ENCODE assay signal across 8 cellular contexts in the genomic region with DNA sequence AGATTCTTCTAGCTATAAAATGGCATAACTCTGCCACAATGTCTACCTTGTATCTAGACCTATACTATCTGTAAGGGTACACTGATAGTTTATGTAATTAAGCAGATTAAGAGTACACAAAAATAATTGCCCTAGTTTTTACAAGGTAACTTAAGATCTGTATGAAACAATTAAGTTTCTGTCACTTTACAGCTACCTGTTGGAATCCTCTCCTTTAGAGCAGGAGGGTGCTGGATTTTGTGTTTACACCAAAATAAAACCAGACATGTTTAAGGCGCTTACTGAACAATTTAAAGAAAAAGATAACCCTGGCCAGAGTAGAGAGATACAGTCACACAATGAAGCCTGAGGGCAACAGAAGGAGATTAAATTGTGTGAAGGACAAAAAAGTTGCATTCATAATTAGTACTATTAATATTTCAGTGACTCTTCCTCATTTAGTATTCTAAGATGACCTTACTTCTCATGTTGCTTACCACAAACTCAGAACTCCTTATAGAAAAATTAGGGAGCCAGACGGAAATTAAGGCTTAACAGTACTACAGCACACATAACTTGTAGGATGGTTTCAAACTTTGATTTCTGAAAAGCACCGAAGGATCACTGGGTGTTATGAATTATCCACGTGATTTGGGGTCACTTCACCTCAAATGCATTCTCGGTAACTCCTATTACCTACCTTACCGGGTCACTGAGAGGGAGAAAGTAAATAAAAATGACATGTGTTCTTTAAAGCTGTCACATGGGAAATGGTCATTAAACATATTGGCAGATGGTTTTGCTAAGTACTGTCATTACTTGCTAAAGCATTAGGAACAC. TPM values are rescaled to one million over a fixed set of nuclear protein-coding genes. Genes with fewer than 3 reads are reported as not detected.
A peak's percentile ranks its signal among the peaks of the same experiment; 100 is the strongest.
DNase-seq lines count a peak whose midpoint lies in the region; ATAC-seq, FAIRE-seq and TF ChIP-seq lines count a peak whose summit lies in the region.

No MANE protein-coding gene starts in this region.

- no peak overlapping the region for H4K91ac ChIP-seq in H9 (ENCODE audit: insufficient read length, low read depth, low read length)
- no peak overlapping the region for H4K91ac ChIP-seq in neuronal stem cell (ENCODE audit: low read depth, low read length, poor library complexity)

- H3K79me2 ChIP-seq in H9 (ENCODE audit: insufficient read depth, low read length) = no peaks in the 10 kb centered on the region; the same call in 1 of the 2 replicates

- H3K36me3 Mint-ChIP-seq in H9 (ENCODE audit: insufficient read depth in 1 of 3, low read depth in 3 of 3) = peaks cover 12 to 31% (median 29%) of the 10 kb centered on the region in 3 experiments; a peak in 6 of 7 replicates

- H3K23ac ChIP-seq in H9 (ENCODE audit: insufficient read length, low read depth, low read length) = no peak overlapping the region
- no peak overlapping the region for H3K23ac ChIP-seq in neuronal stem cell (ENCODE audit: low read depth, low read length, poor library complexity)

- H3T11ph ChIP-seq in H9 (ENCODE audit: low read length) = no peak overlapping the region

- H3K9me3 Mint-ChIP-seq in H9 = no peaks in the 10 kb centered on the region

- no peak for TF ChIP-seq CTCF in H9 (conservative IDR thresholded peaks at IDR 0.05)

- peak; percentile 46 for ATAC-seq in GM18502 (IDR thresholded peaks at IDR 0.05; ENCODE audit: poor library complexity, unreplicated experiment)

- H3K27ac Mint-ChIP-seq in H9 = peak overlapping the region; percentile 62 to 99 (median 97); a peak in 5 of 7 replicates

- H3K27me3 Mint-ChIP-seq in H9 (ENCODE audit: low read depth) = no peaks in the 10 kb centered on the region

- H2BK20ac ChIP-seq in H9 (ENCODE audit: low read depth, low read length, poor library complexity, severe bottlenecking) = no peak overlapping the region

- no peaks in the 10 kb centered on the region for H3K27me3 ChIP-seq in H9 (ENCODE audit: insufficient read depth, low read length)
- no peaks in the 10 kb centered on the region for H3K27me3 ChIP-seq in effector memory CD4-positive, alpha-beta T cell (replicated peaks; ENCODE audit: control insufficient read depth, insufficient read depth, low read length, poor library complexity, severe bottlenecking)
- H3K27me3 ChIP-seq in neuronal stem cell (ENCODE audit: control insufficient read depth in 3 of 3, insufficient read depth in 3 of 3, low read depth in 1 of 3, low read length in 3 of 3) = no peaks in the 10 kb centered on the region

- H2BK5ac ChIP-seq in H9 (ENCODE audit: insufficient read length, low read length) = no peak overlapping the region
- no peak overlapping the region for H2BK5ac ChIP-seq in neuronal stem cell (ENCODE audit: low read length)

- peak overlapping the region; percentile 98 for H3K4me3 ChIP-seq in effector memory CD4-positive, alpha-beta T cell (ENCODE audit: insufficient read depth, low read depth, low read length, poor library complexity, severe bottlenecking)
- peak overlapping the region; percentile 66 to 90 for H3K4me3 ChIP-seq in neuronal stem cell (ENCODE audit: low read length in 2 of 2)

- H3K4me1 ChIP-seq in H9 (ENCODE audit: insufficient read depth, low read length) = peaks cover 2% of the 10 kb centered on the region; the same call in 1 of the 2 replicates
- peaks cover 25% of the 10 kb centered on the region for H3K4me1 ChIP-seq in effector memory CD4-positive, alpha-beta T cell (ENCODE audit: control insufficient read depth, insufficient read depth, low read length, poor library complexity, severe bottlenecking)
- H3K4me1 ChIP-seq in neuronal stem cell (ENCODE audit: control insufficient read depth in 2 of 2, insufficient read depth in 1 of 2, low read depth in 1 of 2, low read length in 2 of 2) = peaks cover 2 to 3% of the 10 kb centered on the region in 2 donors

- no peak overlapping the region for H2AFZ ChIP-seq in H9 (ENCODE audit: low read length)
- peak overlapping the region; percentile 93 for H2AFZ ChIP-seq in neuronal stem cell (ENCODE audit: low read length)

- no peaks in the 10 kb centered on the region for H3K9me3 ChIP-seq in H9 (ENCODE audit: control insufficient read depth, low read depth, low read length)
- H3K9me3 ChIP-seq in effector memory CD4-positive, alpha-beta T cell (ENCODE audit: control insufficient read depth, low read length) = no peaks in the 10 kb centered on the region
- no peaks in the 10 kb centered on the region for H3K9me3 ChIP-seq in neuronal stem cell (replicated peaks in 1 of 2; ENCODE audit: control insufficient read depth in 2 of 2, insufficient read depth in 1 of 2, low read depth in 1 of 2, low read length in 2 of 2)

- WGBS in H9 (ENCODE audit: extremely low coverage, insufficient read length, low lambda C conversion rate) = no CpG with 5 or more reads among the region's 6 CpGs
- no CpG with 5 or more reads among the region's 6 CpGs for WGBS in neuronal stem cell (ENCODE audit: extremely low coverage in 2 of 2, insufficient read length in 2 of 2, insufficient replicate concordance in 1 of 2), 2 donors

- H3K27ac ChIP-seq in H9 (ENCODE audit: insufficient read length, low read depth, low read length) (no peak overlapping the region), neuronal stem cell (replicated peaks; ENCODE audit: low read length) (no peak overlapping the region)
- H3K27ac ChIP-seq in effector memory CD4-positive, alpha-beta T cell (ENCODE audit: insufficient read depth, low read length, poor library complexity, severe bottlenecking) = peak overlapping the region; percentile 99

- peaks cover 19 to 31% of the 10 kb centered on the region in 2 experiments for H3K4me1 Mint-ChIP-seq in H9

- no peak overlapping the region for H3K18ac ChIP-seq in H9 (ENCODE audit: insufficient read length, low read depth, low read length)
- no peak overlapping the region for H3K18ac ChIP-seq in neuronal stem cell (ENCODE audit: low read length)

- DNase-seq in H9 (no peak), NCI-H460 (ENCODE audit: extremely low read depth, low read depth) (peak; percentile 1), neuronal stem cell (ENCODE audit: low spot score) (no peak), NCI-H1092 (lab: John Stamatoyannopoulos, UW) (no peak), posterior cingulate gyrus (no peak), GM19239 (ENCODE audit: insufficient read length, low spot score) (no peak)
- no peak for DNase-seq in effector memory CD4-positive, alpha-beta T cell

- intact Hi-C loops in posterior cingulate gyrus (cut with DNase I) = loop anchor here (10.0 kb wide), 1 partner anchor 400 kb away; no protein-coding TSS in a partner anchor

- H3K23me2 ChIP-seq in H9 (ENCODE audit: insufficient read length, low read depth, low read length, poor library complexity, severe bottlenecking) = peaks cover 4% of the 10 kb centered on the region

- no peak overlapping the region for H4K5ac ChIP-seq in H9 (ENCODE audit: insufficient read length, low read depth, low read length)

- no peak overlapping the region for H3K56ac ChIP-seq in H9 (ENCODE audit: insufficient read length, low read depth, low read length)

- no peak overlapping the region for H2AK5ac ChIP-seq in H9 (ENCODE audit: insufficient read length, low read length)
- H2AK5ac ChIP-seq in neuronal stem cell (ENCODE audit: low read depth, low read length) = no peak overlapping the region

- H2BK120ac ChIP-seq in H9 (ENCODE audit: low read depth, low read length, poor library complexity, severe bottlenecking) = no peak overlapping the region
- H2BK120ac ChIP-seq in neuronal stem cell (ENCODE audit: low read depth, low read length) = no peak overlapping the region

- H3K4me2 ChIP-seq in H9 (ENCODE audit: insufficient read depth, insufficient read length, low read length) (peak overlapping the region; percentile 97), neuronal stem cell (ENCODE audit: insufficient read depth, low read length, poor library complexity, severe bottlenecking) (peak overlapping the region; percentile 75)

- no peaks in the 10 kb centered on the region for H3K79me1 ChIP-seq in H9 (ENCODE audit: insufficient read depth, low read depth, low read length, poor library complexity, severe bottlenecking)
- H3K79me1 ChIP-seq in neuronal stem cell (ENCODE audit: low read depth, low read length) = no peaks in the 10 kb centered on the region

- no peaks in the 10 kb centered on the region for H4K20me1 ChIP-seq in H9 (ENCODE audit: control insufficient read depth, insufficient read depth, insufficient read length)

- H2BK15ac ChIP-seq in H9 (ENCODE audit: low read depth, low read length) (no peak overlapping the region), neuronal stem cell (ENCODE audit: low read length) (no peak overlapping the region)

- H2BK12ac ChIP-seq in H9 (ENCODE audit: insufficient read length, low read depth, low read length) (no peak overlapping the region), neuronal stem cell (ENCODE audit: low read length) (no peak overlapping the region)

- no peaks in the 10 kb centered on the region for H3K36me3 ChIP-seq in effector memory CD4-positive, alpha-beta T cell (ENCODE audit: control insufficient read depth, insufficient read depth, low read length)
- H3K36me3 ChIP-seq in neuronal stem cell (replicated peaks in 1 of 2; ENCODE audit: control insufficient read depth in 2 of 2, insufficient read depth in 2 of 2, low read length in 2 of 2) = peaks cover 7 to 41% of the 10 kb centered on the region in 2 donors

- peak overlapping the region; percentile 92 for H3K4me3 Mint-ChIP-seq in H9

- H3K4ac ChIP-seq in H9 (ENCODE audit: low read depth, low read length) (no peak overlapping the region), neuronal stem cell (ENCODE audit: low read length) (no peak overlapping the region)

- H3K14ac ChIP-seq in H9 (ENCODE audit: insufficient read depth, low read length) = no peak overlapping the region
- no peak overlapping the region for H3K14ac ChIP-seq in neuronal stem cell (ENCODE audit: low read length)

- H3K9ac ChIP-seq in H9 (ENCODE audit: extremely low read depth, insufficient read length, low read length) (peak overlapping the region; percentile 92), neuronal stem cell (ENCODE audit: low read depth, low read length, poor library complexity) (no peak overlapping the region)

- FAIRE-seq in GM19239 (lab: Jason Lieb, UNC) = no peak

- no peak overlapping the region for H4K8ac ChIP-seq in H9 (replicated peaks; ENCODE audit: insufficient read length, low read depth, low read length)
- no peak overlapping the region for H4K8ac ChIP-seq in neuronal stem cell (ENCODE audit: low read depth, low read length)

RNA-seq across cellular contexts. Expression of gene DARS1, which starts 1.0 kb away (rescaled TPM):
- 117 and 122 TPM in 2 replicates for total RNA-seq in H9 (2021)
- 118 and 124 TPM in 2 replicates for total RNA-seq in NCI-H460 (2014; rRNA removed; shearing (Covaris generic))
- 80.4 and 83.8 TPM in 2 replicates for polyA plus RNA-seq in NCI-H460 (2014; cell fraction: nucleus; rRNA removed)
- polyA plus RNA-seq in neuronal stem cell (2013, experiment 1 of 2) = 114 TPM
- polyA plus RNA-seq in neuronal stem cell (2013, experiment 2 of 2) = 104 TPM
